In genomic region chr22:46008836-46009596, GRCh38 we compare ENCODE assay signal across 16 cellular contexts. TPM values are rescaled to one million over a fixed set of nuclear protein-coding genes. Genes with fewer than 3 reads are reported as not detected.
DNase-seq lines count a peak whose midpoint lies in the region; ATAC-seq and TF ChIP-seq lines count a peak whose summit lies in the region.
"Had no signal": no experiment of that assay in that cellular context is flagged by ENCODE, and none has a peak within 500 bp of the region (broad histone marks: within the 10 kb centered on the region; RNA-seq: fewer than 3 reads in every experiment).

No MANE protein-coding gene starts in this region.

- peaks cover 8% of the 10 kb centered on the region for H3K9me3 Mint-ChIP-seq in HFFc6
- H3K9me3 Mint-ChIP-seq: activated T-helper 2 cell treated with anti-CD3 and anti-CD28 coated beads, Interferon-gamma antibody, Interleukin-2, Interleukin-4, amounts not matched to agents 10 μg/mL and 5 μg/mL and 100 μg/mL, durations not matched to agents 14 hours and 24 hours and 36 hours; type B pancreatic cell had no signal

- H3K27me3 ChIP-seq in ascending aorta = no peaks in the 10 kb centered on the region
- no peaks in the 10 kb centered on the region for H3K27me3 ChIP-seq in left ventricle myocardium inferior (ENCODE audit: low read depth)
- H3K27me3 ChIP-seq in sigmoid colon = no peaks in the 10 kb centered on the region
- H3K27me3 ChIP-seq: pancreas had no signal

- no peak for TF ChIP-seq POLR2A in sigmoid colon (IDR thresholded peaks at IDR 0.05)

- TF ChIP-seq EP300 in sigmoid colon (IDR thresholded peaks at IDR 0.05) = no peak

- H3K36me3 ChIP-seq in ascending aorta = no peaks in the 10 kb centered on the region
- no peaks in the 10 kb centered on the region for H3K36me3 ChIP-seq in left ventricle myocardium inferior
- no peaks in the 10 kb centered on the region for H3K36me3 ChIP-seq in sigmoid colon
- H3K36me3 ChIP-seq: pancreas had no signal

- 95% methylated on average over 9 of the region's 9 CpGs for WGBS in sigmoid colon, 2 donors

- H3K9me3 ChIP-seq in ascending aorta = no peaks in the 10 kb centered on the region
- H3K9me3 ChIP-seq in left ventricle myocardium inferior (replicated peaks) = peaks cover 12% of the 10 kb centered on the region
- no peaks in the 10 kb centered on the region for H3K9me3 ChIP-seq in sigmoid colon
- H3K9me3 ChIP-seq: pancreas had no signal

- no peak for ATAC-seq in esophagus mucosa
- ATAC-seq: pancreas, T-cell had no signal

- H3K27ac ChIP-seq in ascending aorta = peak overlapping the region; percentile 97 to 99
- H3K27ac ChIP-seq in left ventricle myocardium inferior (replicated peaks) = peak overlapping the region; percentile 98
- peak overlapping the region; percentile 91 to 99 (median 96) for H3K27ac ChIP-seq in sigmoid colon

- H3K4me3 ChIP-seq in ascending aorta (no peak overlapping the region), left ventricle myocardium inferior (no peak overlapping the region), sigmoid colon (no peak overlapping the region)
- H3K4me3 ChIP-seq: pancreas had no signal

- H3K4me3 Mint-ChIP-seq in HFFc6 = no peak overlapping the region; the same call in 1 of the 2 replicates
- H3K4me3 Mint-ChIP-seq: T-cell, type B pancreatic cell had no signal

- intact Hi-C loops in ascending aorta (cut with DNase I) (loop anchor here (1.0 to 5.0 kb wide), 2 partner anchors 141 to 258 kb away; partner anchors contain the start of genes PPARA and TTC38), left ventricle myocardium inferior (cut with micrococcal nuclease) (loop anchor here (5.0 kb wide), 1 partner anchor 108 kb away; no protein-coding TSS in a partner anchor), sigmoid colon (cut with DNase I) (no loop called here)

- H3K27me3 Mint-ChIP-seq in HFFc6 (ENCODE audit: insufficient read depth) = no peaks in the 10 kb centered on the region; the same call in 1 of the 2 replicates
- H3K27me3 Mint-ChIP-seq: type B pancreatic cell had no signal

- H3K4me1 Mint-ChIP-seq in HFFc6 (ENCODE audit: low read depth) = peaks cover 65% of the 10 kb centered on the region

- TF ChIP-seq CTCF in HFFc6 (IDR thresholded peaks at IDR 0.05) (no peak), ascending aorta (IDR thresholded peaks at IDR 0.05) (no peak), left ventricle myocardium inferior (IDR thresholded peaks at IDR 0.05; ENCODE audit: borderline replicate concordance) (no peak), sigmoid colon (IDR thresholded peaks at IDR 0.05) (no peak)

- H3K36me3 Mint-ChIP-seq in HFFc6 (ENCODE audit: low read depth) = peaks cover 4% of the 10 kb centered on the region
- H3K36me3 Mint-ChIP-seq: T-cell, type B pancreatic cell had no signal

- H3K27ac Mint-ChIP-seq in HFFc6 = peak overlapping the region; percentile 91
- H3K27ac Mint-ChIP-seq: activated T-helper 2 cell treated with anti-CD3 and anti-CD28 coated beads, Interferon-gamma antibody, Interleukin-2, Interleukin-4, amounts not matched to agents 10 μg/mL and 5 μg/mL and 100 μg/mL, durations not matched to agents 14 hours and 24 hours and 36 hours; T-cell; type B pancreatic cell had no signal

- H3K4me1 ChIP-seq in ascending aorta (peaks cover 21 to 36% of the 10 kb centered on the region in 2 donors), left ventricle myocardium inferior (peaks cover 70% of the 10 kb centered on the region), sigmoid colon (peaks cover 0 to 49% (median 41%) of the 10 kb centered on the region in 4 donors)

- DNase-seq in HFFc6 (peak; percentile 42), ascending aorta (ENCODE audit: low spot score in 2 of 2) (no peak), left ventricle myocardium inferior (peak; percentile 9), sigmoid colon (peak; percentile 63), NCI-H2227 (lab: John Stamatoyannopoulos, UW; ENCODE audit: unreplicated experiment) (no peak), NOMO-1 treated with dmso at 0.1 percent for 144 hours (lab: John Stamatoyannopoulos, UW; ENCODE audit: unreplicated experiment) (no peak), HT-29 (ENCODE audit: low spot score) (no peak)
- DNase-seq: NCI-H1694, NCI-H510A, T-cell had no signal

RNA-seq across cellular contexts. Expression of gene WNT7B, which starts 32.1 kb away (rescaled TPM):
- under 1 TPM in 5 of 6 experiments, not detected in 1; 0.07 to 0.14 (median 0.09) TPM for total RNA-seq in HFFc6 (2021; fragmentation: NEBNext Ultra II Directional; extraction: Animal tissue kit (Norgen Biotek cat#: 25700))
- total RNA-seq in ascending aorta (not detected), left ventricle myocardium inferior (not detected), sigmoid colon (not detected), esophagus mucosa (8.4 TPM)
- polyA plus RNA-seq in sigmoid colon = not detected
- total RNA-seq in HT-29 (2014; rRNA removed; shearing (Covaris generic)) = 17.4 and 31.4 TPM in 2 replicates
- total RNA-seq: activated CD8-positive, alpha-beta memory T cell treated with anti-CD3 and anti-CD28 coated beads for 36 hours; activated T-helper 2 cell treated with anti-CD3 and anti-CD28 coated beads, Interferon-gamma antibody, Interleukin-2, Interleukin-4, amounts not matched to agents 10 μg/mL and 5 μg/mL and 100 μg/mL, durations not matched to agents 14 hours and 24 hours and 36 hours; OCI-LY7 had no signal

Comparison
In these comparisons a context has a peak if more than half of its experiments do, and no peak if none do; other contexts are left out.
1. DNase-seq: peak in HFFc6 (single experiment), left ventricle myocardium inferior (single experiment) and sigmoid colon (single experiment); none in ascending aorta (0 of 2), NCI-H2227 (single experiment), NOMO-1 treated with dmso at 0.1 percent for 144 hours (single experiment) and HT-29 (single experiment).
2. Peak in every context shown above with its lines, with median percentiles within 50 percentile points of each other: H3K27ac ChIP-seq.